8 cellular contexts compared by ENCODE assay signal in the genomic region with DNA sequence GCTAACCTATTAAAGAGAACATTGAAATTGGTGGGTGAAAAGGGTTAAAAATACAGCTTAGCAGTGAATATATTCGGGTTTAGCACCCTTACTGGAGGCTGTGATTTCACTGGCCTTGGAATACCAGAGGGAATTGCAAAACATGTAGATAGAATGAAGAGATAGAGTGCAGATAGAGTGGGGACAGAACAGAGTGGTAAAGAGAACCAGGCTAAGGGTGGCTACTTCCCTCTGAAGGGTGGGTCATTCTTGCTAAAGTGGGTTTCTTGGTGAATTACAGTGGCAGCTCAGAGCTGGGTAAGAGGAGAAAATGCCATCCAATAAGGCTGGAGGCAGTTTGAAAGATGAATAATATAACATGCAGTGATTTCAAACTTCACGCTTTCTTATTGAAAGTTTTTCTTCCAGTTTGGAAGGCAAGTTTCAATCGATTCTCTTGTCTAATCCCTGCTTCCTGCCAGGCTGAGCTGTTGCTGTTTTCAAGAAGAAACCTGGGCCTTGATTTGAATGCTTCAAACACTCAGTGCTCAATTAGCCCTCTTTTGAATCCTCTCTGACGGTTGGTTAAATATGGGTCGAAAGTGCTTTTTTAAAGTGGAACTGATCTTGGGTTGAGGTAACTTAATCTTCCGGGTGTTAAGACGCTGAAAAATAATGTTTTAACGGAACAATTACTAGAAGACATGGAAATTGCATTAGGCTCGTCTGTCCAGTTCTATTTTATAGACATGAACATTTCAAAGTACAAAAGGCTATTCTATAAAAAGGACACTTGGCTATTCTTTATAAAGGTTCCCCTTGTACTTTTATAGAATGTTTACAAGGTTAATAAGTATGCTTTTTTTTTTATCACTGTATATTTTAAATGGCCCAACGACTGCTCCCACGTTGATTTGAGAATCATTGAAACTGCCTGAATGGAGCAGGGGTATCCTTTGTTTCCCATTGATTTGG.
DNase-seq lines count a peak whose midpoint lies in the region; ATAC-seq and TF ChIP-seq lines count a peak whose summit lies in the region.

No MANE protein-coding gene starts in this region.

- H3K36me3 Mint-ChIP-seq in endothelial cell (ENCODE audit: low read depth, unreplicated experiment) = no peaks in the 10 kb centered on the region

- no peaks in the 10 kb centered on the region for H3K27me3 ChIP-seq in parathyroid adenoma (ENCODE audit: control insufficient read depth, insufficient read depth, low read length)

- peak; percentile 46 for ATAC-seq in GM21786 (IDR thresholded peaks at IDR 0.05; ENCODE audit: unreplicated experiment)
- ATAC-seq in HG02970 (IDR thresholded peaks at IDR 0.05; ENCODE audit: low FRiP score, unreplicated experiment) = no peak

- H2AFZ ChIP-seq in parathyroid adenoma = peak overlapping the region; percentile 72

- peak overlapping the region; percentile 55 for H3K4me3 ChIP-seq in parathyroid adenoma (ENCODE audit: low read depth, low read length)

- H3K27ac Mint-ChIP-seq in endothelial cell (ENCODE audit: unreplicated experiment) = peak overlapping the region; percentile 89

- TF ChIP-seq CTCF in endothelial cell (IDR thresholded peaks at IDR 0.05; ENCODE audit: unreplicated experiment) (no peak), parathyroid adenoma (IDR thresholded peaks at IDR 0.05) (no peak)

- no peaks in the 10 kb centered on the region for H3K9me3 Mint-ChIP-seq in endothelial cell (ENCODE audit: unreplicated experiment)

- H3K9me3 ChIP-seq in parathyroid adenoma (ENCODE audit: control insufficient read depth, low read length) = no peaks in the 10 kb centered on the region

- no peak overlapping the region for H3K4me3 Mint-ChIP-seq in endothelial cell (ENCODE audit: unreplicated experiment)

- no peaks in the 10 kb centered on the region for H3K36me3 ChIP-seq in parathyroid adenoma (ENCODE audit: control insufficient read depth, insufficient read depth, low read length)

- peak overlapping the region; percentile 99 for H3K27ac ChIP-seq in parathyroid adenoma

- no peaks in the 10 kb centered on the region for H3K79me2 ChIP-seq in parathyroid adenoma

- peaks cover 61% of the 10 kb centered on the region for H3K4me1 ChIP-seq in parathyroid adenoma

- peak overlapping the region; percentile 92 for H3K4me2 ChIP-seq in parathyroid adenoma (ENCODE audit: low read length)

- H3K27me3 Mint-ChIP-seq in endothelial cell (ENCODE audit: unreplicated experiment) = peaks cover 2% of the 10 kb centered on the region

- H3K4me1 Mint-ChIP-seq in endothelial cell (ENCODE audit: unreplicated experiment) = peaks cover 47% of the 10 kb centered on the region

- DNase-seq in DMS79 treated with DMSO at 0.1 percent for 48 hours (lab: John Stamatoyannopoulos, UW) (peak; percentile 92), NCI-H526 treated with DMSO at 0.1 percent for 48 hours (lab: John Stamatoyannopoulos, UW) (peak; percentile 25), endothelial cell (ENCODE audit: low spot score) (no peak), SHP77 treated with DMSO at 0.1 percent for 48 hours (lab: John Stamatoyannopoulos, UW) (no peak)
- DNase-seq in activated CD8-positive, alpha-beta memory T cell treated with anti-CD3 and anti-CD28 coated beads, Interleukin-2, amount 50 U/mL, for 48 hours = no peak

- no peak overlapping the region for H3K9ac ChIP-seq in parathyroid adenoma

Comparison
In these comparisons a context has a peak if more than half of its experiments do, and no peak if none do; other contexts are left out.
1. DNase-seq: peak in DMS79 treated with DMSO at 0.1 percent for 48 hours (single experiment) and NCI-H526 treated with DMSO at 0.1 percent for 48 hours (single experiment); none in endothelial cell (single experiment), SHP77 treated with DMSO at 0.1 percent for 48 hours (single experiment) and activated CD8-positive, alpha-beta memory T cell treated with anti-CD3 and anti-CD28 coated beads, Interleukin-2, amount 50 U/mL, for 48 hours (single experiment).